Comparison of ENCODE assay signal across 20 cellular contexts in the genomic region with DNA sequence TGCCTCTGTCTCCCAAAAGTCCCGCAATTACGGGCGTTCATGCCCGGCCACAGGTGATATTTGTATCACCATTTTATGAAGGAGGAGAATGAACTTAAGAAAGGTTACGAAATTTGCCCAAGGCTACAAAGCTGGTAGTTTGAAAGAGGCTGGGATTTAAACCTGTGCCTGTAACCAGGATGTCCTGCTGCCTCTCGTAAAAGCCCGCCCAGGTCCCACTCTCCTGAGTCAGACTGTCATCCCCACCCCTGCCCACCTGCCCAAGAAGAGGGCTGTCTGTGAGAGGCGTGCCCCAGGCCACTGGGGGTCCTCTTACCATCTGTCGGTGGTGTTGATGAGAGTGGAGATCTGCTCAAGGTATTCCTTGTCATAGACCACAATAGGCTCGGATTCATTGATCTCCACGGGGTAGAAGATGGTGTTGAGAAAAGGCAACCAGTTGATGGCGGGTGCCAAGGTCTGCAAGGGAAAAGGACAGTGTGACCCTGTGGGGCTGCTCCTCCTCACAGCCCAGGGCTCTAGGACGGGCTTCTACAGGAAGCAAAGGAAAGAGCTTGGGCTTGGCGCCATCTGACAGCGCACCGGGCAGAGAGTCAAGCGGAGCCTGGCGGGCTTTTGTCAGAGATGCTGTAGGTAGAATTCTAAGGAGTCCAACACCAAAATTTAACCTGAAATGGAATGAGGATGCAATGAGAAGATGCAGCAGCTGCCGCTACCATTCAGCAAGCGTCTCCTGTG. TPM values are rescaled to one million over a fixed set of nuclear protein-coding genes. Genes with fewer than 3 reads are reported as not detected.
DNase-seq lines count a peak whose midpoint lies in the region; ATAC-seq and TF ChIP-seq lines count a peak whose summit lies in the region.
"Had no signal": no experiment of that assay in that cellular context is flagged by ENCODE, and none has a peak within 500 bp of the region (broad histone marks: within the 10 kb centered on the region; RNA-seq: fewer than 3 reads in every experiment).

No MANE protein-coding gene starts in this region.

- no peak overlapping the region for H3K27ac Mint-ChIP-seq in MCF 10A (ENCODE audit: low read depth, unreplicated experiment)
- H3K27ac Mint-ChIP-seq in stimulated activated effector memory CD8-positive, alpha-beta T cell treated with anti-CD3 and anti-CD28 coated beads, Interleukin-12 subunit alpha, Interleukin-12 subunit beta, amount 100 ng/mL, for 72 hours, result peak overlapping the region; percentile 50
- H3K27ac Mint-ChIP-seq: B cell; CD4-positive, CD25-positive, alpha-beta regulatory T cell had no signal

- peaks cover 8% of the 10 kb centered on the region for H3K36me3 ChIP-seq in breast epithelium

- no peak for TF ChIP-seq POLR2A in breast epithelium (IDR thresholded peaks at IDR 0.05)

- peaks cover 6% of the 10 kb centered on the region for H3K4me1 Mint-ChIP-seq in MCF 10A (ENCODE audit: insufficient read depth, unreplicated experiment)
- peaks cover 1% of the 10 kb centered on the region for H3K4me1 Mint-ChIP-seq in stimulated activated effector memory CD8-positive, alpha-beta T cell treated with anti-CD3 and anti-CD28 coated beads, Interleukin-12 subunit alpha, Interleukin-12 subunit beta, amount 100 ng/mL, for 72 hours
- H3K4me1 Mint-ChIP-seq: B cell had no signal

- no peak overlapping the region for H3K4me3 Mint-ChIP-seq in MCF 10A (ENCODE audit: unreplicated experiment)
- no peak overlapping the region for H3K4me3 Mint-ChIP-seq in stimulated activated effector memory CD8-positive, alpha-beta T cell treated with anti-CD3 and anti-CD28 coated beads, Interleukin-12 subunit alpha, Interleukin-12 subunit beta, amount 100 ng/mL, for 72 hours
- H3K4me3 Mint-ChIP-seq: B cell, H9 had no signal

- H3K9me3 ChIP-seq in breast epithelium, result no peaks in the 10 kb centered on the region
- H3K9me3 ChIP-seq: Caco-2 had no signal

- H3K27ac ChIP-seq in breast epithelium, result peak overlapping the region; percentile 74 to 81
- H3K27ac ChIP-seq: 22Rv1 had no signal

- peaks cover 6% of the 10 kb centered on the region for H3K36me3 Mint-ChIP-seq in MCF 10A (ENCODE audit: insufficient read depth, unreplicated experiment)
- H3K36me3 Mint-ChIP-seq in stimulated activated effector memory CD8-positive, alpha-beta T cell treated with anti-CD3 and anti-CD28 coated beads, Interleukin-12 subunit alpha, Interleukin-12 subunit beta, amount 100 ng/mL, for 72 hours, result peaks cover 100% of the 10 kb centered on the region

- CTCF ChIA-PET in MCF 10A (lab: Yijun Ruan, JAX), result interaction anchor here (0.7 to 2.8 kb wide), 5 partner anchors 12 to 288 kb away, joined by 4 to 31 read pairs (median 8); no protein-coding TSS in a partner anchor

- BruUV-seq in MCF 10A (replicated peaks; lab: Mats Ljungman, UMichigan), result no TSS peak

- no peak overlapping the region for H3K4me3 ChIP-seq in breast epithelium
- H3K4me3 ChIP-seq in epithelial cell of esophagus (ENCODE audit: low read length), result no peak overlapping the region

- no peaks in the 10 kb centered on the region for H3K27me3 Mint-ChIP-seq in MCF 10A (ENCODE audit: insufficient read depth, unreplicated experiment)
- H3K27me3 Mint-ChIP-seq: B cell; CD4-positive, CD25-positive, alpha-beta regulatory T cell had no signal

- H3K9me3 Mint-ChIP-seq in MCF 10A (ENCODE audit: unreplicated experiment), result no peaks in the 10 kb centered on the region
- H3K9me3 Mint-ChIP-seq in stimulated activated effector memory CD8-positive, alpha-beta T cell treated with anti-CD3 and anti-CD28 coated beads, Interleukin-12 subunit alpha, Interleukin-12 subunit beta, amount 100 ng/mL, for 72 hours, result no peaks in the 10 kb centered on the region
- H3K9me3 Mint-ChIP-seq: CD4-positive, CD25-positive, alpha-beta regulatory T cell; H9 had no signal

- no peaks in the 10 kb centered on the region for H3K4me1 ChIP-seq in breast epithelium

- H3K27me3 ChIP-seq in breast epithelium, result no peaks in the 10 kb centered on the region

- DNase-seq in DMS53 (lab: John Stamatoyannopoulos, UW) (peak; percentile 23), DMS53 treated with DMSO at 0.1 percent for 48 hours (lab: John Stamatoyannopoulos, UW; ENCODE audit: unreplicated experiment) (no peak), breast epithelium (ENCODE audit: low spot score in 2 of 2) (peak; percentile 43 to 74), MCF 10A (ENCODE audit: unreplicated experiment) (no peak), epithelial cell of esophagus (ENCODE audit: low read depth) (peak; percentile 59)
- no peak for DNase-seq in stimulated activated effector memory CD8-positive, alpha-beta T cell treated with anti-CD3 and anti-CD28 coated beads, Interleukin-12 subunit alpha, Interleukin-12 subunit beta, amount 100 ng/mL, for 72 hours (ENCODE audit: low spot score in 2 of 2)
- DNase-seq: CD4-positive, CD25-positive, alpha-beta regulatory T cell; DMS153; H9; KBM-7; NCI-H1417 treated with DMSO at 0.1 percent for 48 hours; NCI-H2029; NCI-H510A treated with DMSO at 0.1 percent for 48 hours; Right ventricle myocardium superior had no signal

- no peak for ATAC-seq in stimulated activated effector memory CD8-positive, alpha-beta T cell treated with anti-CD3 and anti-CD28 coated beads, Interleukin-12 subunit alpha, Interleukin-12 subunit beta, amount 100 ng/mL, for 72 hours
- ATAC-seq in GM21723 (IDR thresholded peaks at IDR 0.05; ENCODE audit: unreplicated experiment) (no peak), HG03175 (IDR thresholded peaks at IDR 0.05; ENCODE audit: unreplicated experiment) (no peak)
- ATAC-seq: Panc1 had no signal

- intact Hi-C loops in breast epithelium (cut with DNase I; ENCODE audit: low total_unique reads) (no loop called here), MCF 10A (cut with micrococcal nuclease) (no loop called here)

- no peak for TF ChIP-seq CTCF in breast epithelium (IDR thresholded peaks at IDR 0.05)
- TF ChIP-seq CTCF in MCF 10A (IDR thresholded peaks at IDR 0.05; ENCODE audit: unreplicated experiment), result no peak
- TF ChIP-seq CTCF in epithelial cell of esophagus (IDR thresholded peaks at IDR 0.05; ENCODE audit: insufficient read depth, low read depth, low read length, missing control alignments), result no peak

- POLR2A ChIA-PET in MCF 10A (lab: Yijun Ruan, JAX), result interaction anchor here (1.4 kb wide), 1 partner anchor 72 kb away, joined by 3 read pairs; no protein-coding TSS in a partner anchor

RNA-seq across cellular contexts. Expression of a gene that starts 43.2 kb away (rescaled TPM):
- total RNA-seq in breast epithelium, result 100 to 1,000 TPM in 2 of 3 donors, 10 to 100 TPM in 1; 62.6 to 121 (median 112) TPM
- total RNA-seq in MCF 10A (2022), result 40.0 and 46.8 TPM in 2 replicates

Comparison
In these comparisons a context has a peak if more than half of its experiments do, and no peak if none do; other contexts are left out.
1. DNase-seq: peak in DMS53 (single experiment), breast epithelium (2 of 2) and epithelial cell of esophagus (single experiment); none in DMS53 treated with DMSO at 0.1 percent for 48 hours (single experiment), MCF 10A (single experiment) and stimulated activated effector memory CD8-positive, alpha-beta T cell treated with anti-CD3 and anti-CD28 coated beads, Interleukin-12 subunit alpha, Interleukin-12 subunit beta, amount 100 ng/mL, for 72 hours (0 of 2).